16 cellular contexts compared by ENCODE assay signal in the genomic region with DNA sequence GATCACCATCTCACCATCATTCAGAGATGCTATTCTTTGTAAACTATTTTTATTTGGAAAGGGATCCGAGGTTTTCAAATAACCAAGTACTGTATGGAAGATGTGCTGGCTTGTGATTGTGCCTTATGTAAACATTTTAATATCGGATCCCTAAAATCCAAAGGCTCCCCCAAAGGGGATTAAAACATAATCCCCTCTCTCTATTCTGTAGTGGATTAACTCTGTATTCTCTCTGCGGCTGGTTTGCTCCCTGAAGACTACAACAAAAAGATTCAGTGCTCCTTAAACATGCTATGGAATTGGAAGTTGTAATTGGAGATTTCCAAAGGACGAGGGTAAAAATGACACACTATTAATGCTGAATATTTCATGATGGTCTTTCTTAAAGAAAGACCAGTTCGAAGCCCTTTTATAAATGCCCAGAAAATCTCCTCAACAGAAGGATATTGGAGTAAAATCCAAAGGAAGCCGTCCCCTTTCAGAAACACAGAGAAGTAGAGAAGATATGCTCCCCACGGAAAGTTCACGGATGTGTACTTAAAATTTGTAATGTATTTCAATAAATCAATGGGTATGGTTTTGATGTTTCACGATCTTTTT. TPM values are rescaled to one million over a fixed set of nuclear protein-coding genes. Genes with fewer than 3 reads are reported as not detected.
DNase-seq lines count a peak whose midpoint lies in the region; ATAC-seq and TF ChIP-seq lines count a peak whose summit lies in the region.
"Had no signal": no experiment of that assay in that cellular context is flagged by ENCODE, and none has a peak within 500 bp of the region (broad histone marks: within the 10 kb centered on the region; RNA-seq: fewer than 3 reads in every experiment).

No MANE protein-coding gene starts in this region.

- peaks cover 28% of the 10 kb centered on the region for H3K4me1 Mint-ChIP-seq in activated T-cell treated with anti-CD3 and anti-CD28 coated beads, Interleukin-2, amount 50 U/mL, for 72 hours (ENCODE audit: low read depth)
- peaks cover 37% of the 10 kb centered on the region for H3K4me1 Mint-ChIP-seq in nephron progenitor cell
- H3K4me1 Mint-ChIP-seq in CD8-positive, alpha-beta T cell (ENCODE audit: low read depth), result peaks cover 9% of the 10 kb centered on the region
- H3K4me1 Mint-ChIP-seq: CD4-positive, CD25-positive, alpha-beta regulatory T cell had no signal

- H3K4me3 ChIP-seq in coronary artery, result peak overlapping the region; percentile 70
- peak overlapping the region; percentile 68 to 84 for H3K4me3 ChIP-seq in tibial artery
- no peak overlapping the region for H3K4me3 ChIP-seq in CD8-positive, alpha-beta T cell (ENCODE audit: low read depth, low read length)
- H3K4me3 ChIP-seq: body of pancreas had no signal

- no peak for ATAC-seq in activated T-cell treated with anti-CD3 and anti-CD28 coated beads, Interleukin-2, amount 50 U/mL, for 72 hours (replicated peaks in 1 of 2)
- ATAC-seq in CD8-positive, alpha-beta T cell, result no peak
- no peak for ATAC-seq in HG02610 (IDR thresholded peaks at IDR 0.05; ENCODE audit: unreplicated experiment)
- ATAC-seq: activated CD8-positive, alpha-beta T cell treated with anti-CD3 and anti-CD28 coated beads for 36 hours; body of pancreas had no signal

- H3K36me3 Mint-ChIP-seq in activated T-cell treated with anti-CD3 and anti-CD28 coated beads, Interleukin-2, amount 50 U/mL, for 72 hours (ENCODE audit: insufficient read depth in 2 of 2), result peaks cover 8 to 11% of the 10 kb centered on the region in 2 donors
- H3K36me3 Mint-ChIP-seq in nephron progenitor cell (ENCODE audit: low read depth), result no peaks in the 10 kb centered on the region
- no peaks in the 10 kb centered on the region for H3K36me3 Mint-ChIP-seq in CD8-positive, alpha-beta T cell
- H3K36me3 Mint-ChIP-seq: CD4-positive, CD25-positive, alpha-beta regulatory T cell had no signal

- no peaks in the 10 kb centered on the region for H3K36me3 ChIP-seq in tibial artery
- no peaks in the 10 kb centered on the region for H3K36me3 ChIP-seq in CD8-positive, alpha-beta T cell (ENCODE audit: insufficient read depth, low read length)
- H3K36me3 ChIP-seq: upper lobe of right lung had no signal

- no peak overlapping the region for H3K27ac ChIP-seq in coronary artery
- H3K27ac ChIP-seq in tibial artery, result peak overlapping the region; percentile 89 to 94
- H3K27ac ChIP-seq in CD8-positive, alpha-beta T cell (ENCODE audit: low read depth, low read length), result no peak overlapping the region
- H3K27ac ChIP-seq: body of pancreas, upper lobe of right lung had no signal

- H3K9me3 ChIP-seq in tibial artery, result no peaks in the 10 kb centered on the region
- H3K9me3 ChIP-seq in CD8-positive, alpha-beta T cell (ENCODE audit: low read length), result peaks cover 8% of the 10 kb centered on the region
- H3K9me3 ChIP-seq: body of pancreas, upper lobe of right lung had no signal

- intact Hi-C loops in tibial artery (cut with DNase I; ENCODE audit: low total_unique reads), result no loop called here
- intact Hi-C loops in CD8-positive, alpha-beta T cell (cut with DNase I, micrococcal nuclease), result no loop called here

- peak overlapping the region; percentile 55 for H3K27ac Mint-ChIP-seq in activated T-cell treated with anti-CD3 and anti-CD28 coated beads, Interleukin-2, amount 50 U/mL, for 72 hours
- no peak overlapping the region for H3K27ac Mint-ChIP-seq in nephron progenitor cell
- no peak overlapping the region for H3K27ac Mint-ChIP-seq in CD8-positive, alpha-beta T cell
- H3K27ac Mint-ChIP-seq: activated CD8-positive, alpha-beta T cell treated with anti-CD3 and anti-CD28 coated beads for 36 hours; CD4-positive, CD25-positive, alpha-beta regulatory T cell had no signal

- H3K4me1 ChIP-seq in tibial artery, result peaks cover 0 to 3% (median 1%) of the 10 kb centered on the region in 4 donors
- peaks cover 4% of the 10 kb centered on the region for H3K4me1 ChIP-seq in CD8-positive, alpha-beta T cell (ENCODE audit: insufficient read depth, low read length)
- H3K4me1 ChIP-seq: body of pancreas had no signal

- H3K27me3 ChIP-seq in tibial artery, result no peaks in the 10 kb centered on the region
- H3K27me3 ChIP-seq in CD8-positive, alpha-beta T cell (ENCODE audit: insufficient read depth, low read length), result peaks cover 27% of the 10 kb centered on the region
- H3K27me3 ChIP-seq: body of pancreas had no signal

- H3K9me3 Mint-ChIP-seq in activated T-cell treated with anti-CD3 and anti-CD28 coated beads, Interleukin-2, amount 50 U/mL, for 72 hours, result peaks cover 0 to 2% of the 10 kb centered on the region in 2 donors
- H3K9me3 Mint-ChIP-seq in nephron progenitor cell, result no peaks in the 10 kb centered on the region
- H3K9me3 Mint-ChIP-seq in CD8-positive, alpha-beta T cell, result peaks cover 13% of the 10 kb centered on the region

- TF ChIP-seq CTCF in coronary artery (IDR thresholded peaks at IDR 0.05), result no peak
- TF ChIP-seq CTCF in nephron progenitor cell (IDR thresholded peaks at IDR 0.05), result no peak
- TF ChIP-seq CTCF in tibial artery (IDR thresholded peaks at IDR 0.05), result no peak
- TF ChIP-seq CTCF in CD8-positive, alpha-beta T cell (IDR thresholded peaks at IDR 0.05), result no peak

- H3K27me3 Mint-ChIP-seq in activated T-cell treated with anti-CD3 and anti-CD28 coated beads, Interleukin-2, amount 50 U/mL, for 72 hours (ENCODE audit: low read depth), result peaks cover 42% of the 10 kb centered on the region
- peaks cover 61% of the 10 kb centered on the region for H3K27me3 Mint-ChIP-seq in nephron progenitor cell (ENCODE audit: low read depth, poor library complexity)
- H3K27me3 Mint-ChIP-seq in CD8-positive, alpha-beta T cell (ENCODE audit: low read depth), result peaks cover 45% of the 10 kb centered on the region

- H3K4me3 Mint-ChIP-seq in activated T-cell treated with anti-CD3 and anti-CD28 coated beads, Interleukin-2, amount 50 U/mL, for 72 hours, result peak overlapping the region; percentile 45 to 73
- peak overlapping the region; percentile 84 for H3K4me3 Mint-ChIP-seq in nephron progenitor cell
- H3K4me3 Mint-ChIP-seq in CD8-positive, alpha-beta T cell, result no peak overlapping the region
- H3K4me3 Mint-ChIP-seq: activated CD8-positive, alpha-beta T cell treated with anti-CD3 and anti-CD28 coated beads for 36 hours; CD4-positive, CD25-positive, alpha-beta regulatory T cell had no signal

- POLR2A ChIA-PET in CD8-positive, alpha-beta T cell (lab: Charles Lee), result no interaction called here

- no peak for DNase-seq in activated T-cell treated with anti-CD3 and anti-CD28 coated beads, Interleukin-2, amount 50 U/mL, for 72 hours
- DNase-seq in activated T-cell treated with anti-CD3 and anti-CD28 coated beads for 4 hours (no peak), coronary artery (ENCODE audit: low spot score) (no peak), nephron progenitor cell (no peak), tibial artery (no peak), NCI-H748 treated with DMSO at 0.1 percent for 48 hours (lab: John Stamatoyannopoulos, UW) (no peak)
- no peak for DNase-seq in CD8-positive, alpha-beta T cell
- DNase-seq: 8988T; activated CD8-positive, alpha-beta T cell treated with anti-CD3 and anti-CD28 coated beads for 36 hours; body of pancreas; CD4-positive, CD25-positive, alpha-beta regulatory T cell; kidney; NCI-H2171 treated with DMSO at 0.1 percent for 48 hours; stimulated activated CD4-positive, alpha-beta T cell treated with anti-CD3 and anti-CD28 coated beads, Interleukin-4, amount 100 ng/mL, for 24 hours; upper lobe of right lung had no signal

- CTCF ChIA-PET in CD8-positive, alpha-beta T cell (lab: Charles Lee), result no interaction called here

RNA-seq across cellular contexts. Expression of gene MAB21L1, which starts 6.6 kb away (rescaled TPM):
- not detected for total RNA-seq in activated T-cell treated with anti-CD3 and anti-CD28 coated beads, Interleukin-2, amount 50 U/mL, for 72 hours
- total RNA-seq in CD8-positive, alpha-beta T cell, result not detected
- total RNA-seq: activated CD8-positive, alpha-beta T cell treated with anti-CD3 and anti-CD28 coated beads for 36 hours; CD4-positive, CD25-positive, alpha-beta regulatory T cell had no signal

Comparison
In these comparisons a context has a peak if more than half of its experiments do, and no peak if none do; other contexts are left out.
1. H3K27ac ChIP-seq: peak in tibial artery (2 of 2); none in coronary artery (0 of 2) and CD8-positive, alpha-beta T cell (single experiment).